ENCODE assay signal across 16 cellular contexts in the genomic region with DNA sequence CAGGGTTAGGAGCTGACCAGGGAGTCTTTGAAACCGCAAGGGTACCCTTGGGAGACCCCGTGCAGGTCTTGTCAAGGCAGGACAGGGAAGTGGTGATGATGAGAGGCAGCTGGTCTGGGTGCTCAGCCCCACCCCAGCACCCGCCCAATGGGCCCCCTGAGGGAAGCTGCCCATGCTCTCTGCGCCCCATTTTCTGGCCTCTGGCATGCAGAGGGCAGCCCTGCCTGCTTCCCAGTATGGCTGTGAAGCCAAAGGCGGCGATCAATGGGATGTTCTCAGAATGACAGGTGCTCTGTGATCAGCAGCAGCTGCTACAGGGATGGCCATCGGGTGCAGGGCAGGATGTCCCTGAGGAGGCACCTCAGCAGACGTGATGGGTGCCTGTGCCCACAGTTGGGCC. TPM values are rescaled to one million over a fixed set of nuclear protein-coding genes. Genes with fewer than 3 reads are reported as not detected.
A peak's percentile ranks its signal among the peaks of the same experiment; 100 is the strongest.
DNase-seq lines count a peak whose midpoint lies in the region; ATAC-seq lines count a peak whose summit lies in the region.
"Had no signal": no experiment of that assay in that cellular context is flagged by ENCODE, and none has a peak within 500 bp of the region (broad histone marks: within the 10 kb centered on the region; RNA-seq: fewer than 3 reads in every experiment).

No MANE protein-coding gene starts in this region.

- 91% methylated on average over 8 of the region's 8 CpGs for WGBS in right cardiac atrium

- peak overlapping the region; percentile 22 to 48 for H3K27ac Mint-ChIP-seq in activated naive CD4-positive, alpha-beta T cell treated with anti-CD3 and anti-CD28 coated beads, Interleukin-2, amount 50 U/mL, for 72 hours
- no peak overlapping the region for H3K27ac Mint-ChIP-seq in activated naive CD4-positive, alpha-beta T cell treated with anti-CD3 and anti-CD28 coated beads for 36 hours
- H3K27ac Mint-ChIP-seq: H9 had no signal

- no peak for ATAC-seq in activated naive CD4-positive, alpha-beta T cell treated with anti-CD3 and anti-CD28 coated beads, Interleukin-2, amount 50 U/mL, for 72 hours
- no peak for ATAC-seq in right cardiac atrium

- no peak overlapping the region for H3K4me3 ChIP-seq in BLaER1
- no peak overlapping the region for H3K4me3 ChIP-seq in right cardiac atrium (ENCODE audit: low read length)

- H3K9ac ChIP-seq in BLaER1 = no peak overlapping the region

- H3K4me1 Mint-ChIP-seq in activated naive CD4-positive, alpha-beta T cell treated with anti-CD3 and anti-CD28 coated beads for 36 hours (ENCODE audit: low read depth) = no peaks in the 10 kb centered on the region

- peak overlapping the region; percentile 61 for H3K4me2 ChIP-seq in BLaER1

- H3K27me3 ChIP-seq in BLaER1 (no peaks in the 10 kb centered on the region), right cardiac atrium (ENCODE audit: control insufficient read depth, insufficient read depth) (no peaks in the 10 kb centered on the region)

- no peaks in the 10 kb centered on the region for H4K20me1 ChIP-seq in BLaER1

- H3K36me3 ChIP-seq in BLaER1 = no peaks in the 10 kb centered on the region; the same call in 1 of the 2 replicates

- CTCF ChIA-PET in activated naive CD4-positive, alpha-beta T cell treated with anti-CD3 and anti-CD28 coated beads for 36 hours (lab: Charles Lee) = no interaction called here

- H3K27ac ChIP-seq in BLaER1 = peak overlapping the region; percentile 43; the same call in 1 of the 2 replicates
- H3K27ac ChIP-seq in right cardiac atrium (ENCODE audit: low read length) = no peak overlapping the region
- H3K27ac ChIP-seq: C4-2B had no signal

- H3K36me3 Mint-ChIP-seq in activated naive CD4-positive, alpha-beta T cell treated with anti-CD3 and anti-CD28 coated beads, Interleukin-2, amount 50 U/mL, for 72 hours = peaks cover 15 to 30% of the 10 kb centered on the region in 2 donors
- H3K36me3 Mint-ChIP-seq in activated naive CD4-positive, alpha-beta T cell treated with anti-CD3 and anti-CD28 coated beads for 36 hours (ENCODE audit: low read depth) = peaks cover 19% of the 10 kb centered on the region

- no peak for DNase-seq in activated naive CD4-positive, alpha-beta T cell treated with anti-CD3 and anti-CD28 coated beads, Interleukin-2, amount 50 U/mL, for 72 hours (ENCODE audit: low spot score in 2 of 2)
- DNase-seq in activated naive CD4-positive, alpha-beta T cell treated with anti-CD3 and anti-CD28 coated beads for 36 hours = no peak
- DNase-seq in right cardiac atrium (peak in 2 of 3 donors; percentile 26 to 42), posterior vena cava (ENCODE audit: low spot score) (peak; percentile 61), NCI-H345 (lab: John Stamatoyannopoulos, UW) (no peak), NCI-H128 (lab: John Stamatoyannopoulos, UW; ENCODE audit: unreplicated experiment) (no peak)
- DNase-seq: 8988T, AML-193, Caco-2, DND-41, GDM1, GOT3, H9 had no signal

- intact Hi-C loops in activated naive CD4-positive, alpha-beta T cell treated with anti-CD3 and anti-CD28 coated beads for 36 hours (cut with micrococcal nuclease) = no loop called here
- intact Hi-C loops in right cardiac atrium (cut with DNase I) (no loop called here), posterior vena cava (cut with DNase I) (no loop called here)

- peaks cover 15 to 23% of the 10 kb centered on the region in 2 donors for H3K9me3 Mint-ChIP-seq in activated naive CD4-positive, alpha-beta T cell treated with anti-CD3 and anti-CD28 coated beads, Interleukin-2, amount 50 U/mL, for 72 hours
- H3K9me3 Mint-ChIP-seq in activated naive CD4-positive, alpha-beta T cell treated with anti-CD3 and anti-CD28 coated beads for 36 hours = peaks cover 25% of the 10 kb centered on the region

- peaks cover 11% of the 10 kb centered on the region for H3K9me3 ChIP-seq in BLaER1
- H3K9me3 ChIP-seq in right cardiac atrium (ENCODE audit: control insufficient read depth, low read length) = no peaks in the 10 kb centered on the region

- no peak overlapping the region for H3K4me3 Mint-ChIP-seq in activated naive CD4-positive, alpha-beta T cell treated with anti-CD3 and anti-CD28 coated beads for 36 hours
- H3K4me3 Mint-ChIP-seq: CD4-positive, alpha-beta memory T cell; H9 had no signal

- H3K4me1 ChIP-seq in BLaER1 = peaks cover 79% of the 10 kb centered on the region
- H3K4me1 ChIP-seq in right cardiac atrium (ENCODE audit: control insufficient read depth, insufficient read depth, low read length) = peaks cover 2% of the 10 kb centered on the region

- no peaks in the 10 kb centered on the region for H3K27me3 Mint-ChIP-seq in activated naive CD4-positive, alpha-beta T cell treated with anti-CD3 and anti-CD28 coated beads for 36 hours (ENCODE audit: low read depth)
- H3K27me3 Mint-ChIP-seq: CD4-positive, alpha-beta memory T cell had no signal

RNA-seq across cellular contexts. Expression of gene CDKN1C, which starts 54.7 kb away (rescaled TPM):
- 1 to 10 TPM; 1.5 to 1.8 TPM for total RNA-seq in activated naive CD4-positive, alpha-beta T cell treated with anti-CD3 and anti-CD28 coated beads, Interleukin-2, amount 50 U/mL, for 72 hours
- total RNA-seq in activated naive CD4-positive, alpha-beta T cell treated with anti-CD3 and anti-CD28 coated beads for 36 hours = under 1 TPM; 0.17 to 0.26 TPM
- 10 to 100 TPM; 16.1 to 26.3 (median 21.4) TPM for total RNA-seq in right cardiac atrium
- polyA plus RNA-seq in right cardiac atrium = 27.6 TPM
- total RNA-seq in posterior vena cava = 10 to 100 TPM; 23.6 to 58.8 TPM

Comparison
In these comparisons a context has a peak if more than half of its experiments do, and no peak if none do; other contexts are left out.
1. DNase-seq: peak in right cardiac atrium (2 of 3) and posterior vena cava (single experiment); none in activated naive CD4-positive, alpha-beta T cell treated with anti-CD3 and anti-CD28 coated beads, Interleukin-2, amount 50 U/mL, for 72 hours (0 of 2), activated naive CD4-positive, alpha-beta T cell treated with anti-CD3 and anti-CD28 coated beads for 36 hours (single experiment), NCI-H345 (single experiment) and NCI-H128 (single experiment).
2. RNA of gene CDKN1C, which starts 54.7 kb away (total RNA-seq): 23.6 to 58.8 TPM in posterior vena cava and 16.1 to 26.3 TPM in right cardiac atrium; 1.5 to 1.8 TPM in activated naive CD4-positive, alpha-beta T cell treated with anti-CD3 and anti-CD28 coated beads, Interleukin-2, amount 50 U/mL, for 72 hours and 0.17 to 0.26 TPM in activated naive CD4-positive, alpha-beta T cell treated with anti-CD3 and anti-CD28 coated beads for 36 hours; every median in the first group is over 4 times any median in the second.